ENCODE assay signal across 8 cellular contexts in the genomic region with DNA sequence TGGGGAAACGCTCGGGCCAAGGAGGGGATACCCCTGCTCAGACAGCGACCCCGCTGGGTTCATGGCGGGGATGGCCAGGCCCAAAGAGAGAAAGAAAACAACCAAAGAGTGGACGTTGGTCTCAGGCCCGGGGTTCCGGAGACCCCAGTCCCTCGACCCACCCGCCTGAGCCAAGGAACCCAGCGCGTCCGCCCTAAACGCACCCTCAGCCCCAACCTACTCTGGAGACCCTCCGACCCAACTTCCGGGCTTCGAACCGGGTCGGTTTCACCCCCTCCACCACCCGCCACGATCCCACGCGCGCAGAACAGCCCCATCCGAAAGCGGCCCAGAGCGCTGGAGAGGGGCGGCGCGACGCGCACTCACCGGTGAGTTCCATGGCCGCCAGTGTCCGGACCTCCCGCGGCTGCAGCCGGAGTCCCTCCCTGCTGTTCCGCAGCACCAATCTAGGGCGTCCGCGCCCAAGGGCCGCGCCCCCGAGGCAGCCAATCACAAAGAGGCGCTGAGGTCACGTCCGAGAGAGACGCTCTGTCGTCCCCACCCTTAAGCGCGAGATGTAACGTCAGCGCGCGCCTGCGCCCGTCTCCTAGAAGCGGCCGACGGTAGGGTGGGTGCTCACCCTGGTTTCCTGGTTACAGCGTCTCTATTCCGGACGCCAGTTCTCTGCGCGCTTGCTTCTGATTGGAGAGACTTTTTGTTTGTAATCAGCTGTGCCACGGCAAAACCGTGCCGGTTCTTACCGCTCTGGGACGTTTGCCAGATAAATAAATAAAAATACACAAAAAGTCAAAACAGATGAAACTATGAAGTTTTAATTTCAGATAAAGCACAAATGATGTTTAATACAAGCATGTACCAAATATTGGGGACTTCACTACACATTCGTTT. TPM values are rescaled to one million over a fixed set of nuclear protein-coding genes. Genes with fewer than 3 reads are reported as not detected.
DNase-seq lines count a peak whose midpoint lies in the region; ATAC-seq and TF ChIP-seq lines count a peak whose summit lies in the region.

A gene with protein sequence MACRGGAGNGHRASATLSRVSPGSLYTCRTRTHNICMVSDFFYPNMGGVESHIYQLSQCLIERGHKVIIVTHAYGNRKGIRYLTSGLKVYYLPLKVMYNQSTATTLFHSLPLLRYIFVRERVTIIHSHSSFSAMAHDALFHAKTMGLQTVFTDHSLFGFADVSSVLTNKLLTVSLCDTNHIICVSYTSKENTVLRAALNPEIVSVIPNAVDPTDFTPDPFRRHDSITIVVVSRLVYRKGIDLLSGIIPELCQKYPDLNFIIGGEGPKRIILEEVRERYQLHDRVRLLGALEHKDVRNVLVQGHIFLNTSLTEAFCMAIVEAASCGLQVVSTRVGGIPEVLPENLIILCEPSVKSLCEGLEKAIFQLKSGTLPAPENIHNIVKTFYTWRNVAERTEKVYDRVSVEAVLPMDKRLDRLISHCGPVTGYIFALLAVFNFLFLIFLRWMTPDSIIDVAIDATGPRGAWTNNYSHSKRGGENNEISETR (minus strand): TSS at position 389 of the 888 bp plus-strand sequence. CDS start 3,593 bp downstream, outside the sequence.

- H3K9ac ChIP-seq in trophoblast cell (ENCODE audit: low read length): peak within 1 kb of the TSS; percentile 95

- peak within 1 kb of the TSS; percentile 96 for H4K8ac ChIP-seq in trophoblast cell (ENCODE audit: low read depth, low read length)

- peak within 1 kb of the TSS; percentile 94 for H3K18ac ChIP-seq in trophoblast cell (ENCODE audit: low read length)

- H3K4me3 Mint-ChIP-seq in activated naive CD8-positive, alpha-beta T cell treated with anti-CD3 and anti-CD28 coated beads, Interleukin-2, amount 50 U/mL, for 24 hours: peak within 1 kb of the TSS; percentile 88
- peak within 1 kb of the TSS; percentile 95 for H3K4me3 Mint-ChIP-seq in type B pancreatic cell

- peak within 1 kb of the TSS; percentile 77 for H3K4me2 ChIP-seq in trophoblast cell (ENCODE audit: low read length)

- peak within 1 kb of the TSS; percentile 83 for H3K27ac Mint-ChIP-seq in activated naive CD8-positive, alpha-beta T cell treated with anti-CD3 and anti-CD28 coated beads, Interleukin-2, amount 50 U/mL, for 24 hours
- peak within 1 kb of the TSS; percentile 98 for H3K27ac Mint-ChIP-seq in type B pancreatic cell

- peak within 1 kb of the TSS; percentile 82 for H2BK5ac ChIP-seq in trophoblast cell (ENCODE audit: low read depth, low read length, poor library complexity)

- H3K4ac ChIP-seq in trophoblast cell (ENCODE audit: low read depth, low read length): peak within 1 kb of the TSS; percentile 89

- peaks cover 3 to 9% of the 10 kb centered on the region in 2 experiments for H3K36me3 ChIP-seq in trophoblast cell (ENCODE audit: control insufficient read depth in 1 of 2, insufficient read depth in 2 of 2, low read length in 2 of 2)

- H2BK120ac ChIP-seq in trophoblast cell (ENCODE audit: insufficient read depth, low read length, poor library complexity): peak within 1 kb of the TSS; percentile 76

- H3K79me2 ChIP-seq in trophoblast cell (ENCODE audit: control insufficient read depth, insufficient read depth, low read length, poor library complexity): peaks cover 4% of the 10 kb centered on the region

- peaks cover 4% of the 10 kb centered on the region for H3K79me1 ChIP-seq in trophoblast cell (ENCODE audit: low read length)

- peaks cover 14% of the 10 kb centered on the region for H3K4me1 Mint-ChIP-seq in activated naive CD8-positive, alpha-beta T cell treated with anti-CD3 and anti-CD28 coated beads, Interleukin-2, amount 50 U/mL, for 24 hours
- H3K4me1 Mint-ChIP-seq in type B pancreatic cell (ENCODE audit: unreplicated experiment): peaks cover 5% of the 10 kb centered on the region

- intact Hi-C loops in cardiac septum (cut with DNase I): loop anchor here (5.0 kb wide), 1 partner anchor 33 kb away; no protein-coding TSS in a partner anchor

- H2AFZ ChIP-seq in trophoblast cell (ENCODE audit: insufficient read depth, low read length, poor library complexity): peak within 1 kb of the TSS; percentile 98

- H3K36me3 Mint-ChIP-seq in activated naive CD8-positive, alpha-beta T cell treated with anti-CD3 and anti-CD28 coated beads, Interleukin-2, amount 50 U/mL, for 24 hours (ENCODE audit: low read depth): peaks cover 3% of the 10 kb centered on the region
- peaks cover 4% of the 10 kb centered on the region for H3K36me3 Mint-ChIP-seq in type B pancreatic cell

- DNase-seq in GM12865 (ENCODE audit: low read depth): peak; percentile 95
- peak; percentile 93 for DNase-seq in NCI-H1417 treated with DMSO at 0.1 percent for 48 hours (lab: John Stamatoyannopoulos, UW)
- peak; percentile 95 for DNase-seq in SW480 (ENCODE audit: low spot score)
- DNase-seq in activated naive CD8-positive, alpha-beta T cell treated with anti-CD3 and anti-CD28 coated beads, Interleukin-2, amount 50 U/mL, for 24 hours: peak; percentile 84
- DNase-seq in cardiac septum (ENCODE audit: low spot score): peak; percentile 97
- DNase-seq in trophoblast cell: peak; percentile 95
- peak; percentile 92 for DNase-seq in type B pancreatic cell (ENCODE audit: extremely low spot score, unreplicated experiment)

- no peaks in the 10 kb centered on the region for H3K9me3 Mint-ChIP-seq in activated naive CD8-positive, alpha-beta T cell treated with anti-CD3 and anti-CD28 coated beads, Interleukin-2, amount 50 U/mL, for 24 hours
- no peaks in the 10 kb centered on the region for H3K9me3 Mint-ChIP-seq in type B pancreatic cell

- no peak within 1 kb of the TSS for H2BK12ac ChIP-seq in trophoblast cell (ENCODE audit: low read length)

- H4K12ac ChIP-seq in trophoblast cell (ENCODE audit: low read depth, low read length): peak within 1 kb of the TSS; percentile 91

- no CpG with 5 or more reads among the region's 72 CpGs for WGBS in trophoblast cell (ENCODE audit: extremely low coverage, insufficient coverage, insufficient read length)

- H3K27me3 ChIP-seq in trophoblast cell (ENCODE audit: insufficient read depth, low read length): no peaks in the 10 kb centered on the region

- H4K91ac ChIP-seq in trophoblast cell (ENCODE audit: low read depth, low read length): peak within 1 kb of the TSS; percentile 80

- peak within 1 kb of the TSS; percentile 93 for H3K4me3 ChIP-seq in GM12865 (ENCODE audit: low read depth, low read length)
- peak within 1 kb of the TSS; percentile 96 for H3K4me3 ChIP-seq in trophoblast cell (ENCODE audit: low read depth, low read length)

- no peaks in the 10 kb centered on the region for H3K4me1 ChIP-seq in trophoblast cell (ENCODE audit: control insufficient read depth in 1 of 2, insufficient read depth in 2 of 2, low read length in 2 of 2)

- no peak for TF ChIP-seq CTCF in GM12865 (IDR thresholded peaks at IDR 0.05; ENCODE audit: insufficient read depth, low read depth, low read length, missing control alignments)
- TF ChIP-seq CTCF in type B pancreatic cell (conservative IDR thresholded peaks at IDR 0.05): no peak

- no peaks in the 10 kb centered on the region for H3K9me3 ChIP-seq in trophoblast cell (ENCODE audit: insufficient read depth, low read depth, low read length)

- peak within 1 kb of the TSS; percentile 99 for H3K14ac ChIP-seq in trophoblast cell (ENCODE audit: low read length)

- H3K23ac ChIP-seq in trophoblast cell (ENCODE audit: low read length): no peak within 1 kb of the TSS

- H3K27me3 Mint-ChIP-seq in activated naive CD8-positive, alpha-beta T cell treated with anti-CD3 and anti-CD28 coated beads, Interleukin-2, amount 50 U/mL, for 24 hours: peaks cover 2% of the 10 kb centered on the region
- peaks cover 18% of the 10 kb centered on the region for H3K27me3 Mint-ChIP-seq in type B pancreatic cell

- peak within 1 kb of the TSS; percentile 37 for H2AK5ac ChIP-seq in trophoblast cell (ENCODE audit: low read length)

- peak; percentile 99 for ATAC-seq in HG02763 (IDR thresholded peaks at IDR 0.05; ENCODE audit: unreplicated experiment)
- peak; percentile 99 for ATAC-seq in activated naive CD8-positive, alpha-beta T cell treated with anti-CD3 and anti-CD28 coated beads, Interleukin-2, amount 50 U/mL, for 24 hours

- H3K27ac ChIP-seq in trophoblast cell (ENCODE audit: low read depth, low read length): peak within 1 kb of the TSS; percentile 47

RNA-seq across cellular contexts. Expression of the gene that starts here (rescaled TPM):
- 6.8 TPM for total RNA-seq in cardiac septum
- polyA plus RNA-seq in trophoblast cell (2013): 18.1 and 19.7 TPM in 2 replicates
- total RNA-seq in type B pancreatic cell (ENCODE audit: low replicate concordance): 17.2 and 34.6 TPM in 2 replicates

Comparison
In these comparisons a context has a peak if more than half of its experiments do, and no peak if none do; other contexts are left out.
1. Peak in every context shown above with its lines: DNase-seq, ATAC-seq, H3K4me3 ChIP-seq and H3K27ac ChIP-seq.